Comparison of ENCODE assay signal across 18 cellular contexts in genomic region chr14:42535397-42535796, GRCh38.
"Had no signal": no experiment of that assay in that cellular context is flagged by ENCODE, and none has a peak within 500 bp of the region (broad histone marks: within the 10 kb centered on the region; RNA-seq: fewer than 3 reads in every experiment).

No MANE protein-coding gene starts in this region.

- H3K27ac ChIP-seq: breast epithelium, coronary artery, lower lobe of right lung, thyroid gland had no signal

- H3K4me3 ChIP-seq: breast epithelium, coronary artery, lower lobe of right lung, thyroid gland had no signal

- H3K4me1 ChIP-seq: breast epithelium, lower lobe of right lung, thyroid gland had no signal

- H3K27me3 ChIP-seq: breast epithelium, thyroid gland had no signal

- H3K36me3 ChIP-seq: breast epithelium, lower lobe of right lung, thyroid gland had no signal

- H3K9me3 ChIP-seq: breast epithelium, lower lobe of right lung, thyroid gland had no signal

- DNase-seq: activated CD4-positive, CD25-positive, alpha-beta regulatory T cell treated with anti-CD3 and anti-CD28 coated beads, Interleukin-2, amount 50 U/mL, for 72 hours; activated CD8-positive, alpha-beta memory T cell treated with anti-CD3 and anti-CD28 coated beads for 24 hours; activated CD8-positive, alpha-beta memory T cell treated with anti-CD3 and anti-CD28 coated beads, Interleukin-2, amount 50 U/mL, for 48 hours; activated effector memory CD4-positive, alpha-beta T cell treated with Interleukin-2 at 50 U/mL for 16 hours; activated T-cell treated with anti-CD3 and anti-CD28 coated beads, Interleukin-2, amount 50 U/mL, for 48 hours; erythroblast; hypothalamus; lower lobe of right lung; nucleus accumbens; stimulated activated CD4-positive, alpha-beta T cell treated with anti-CD3 and anti-CD28 coated beads, Interleukin-12 subunit alpha, Interleukin-12 subunit beta, amount 100 ng/mL, for 4 hours; stimulated activated CD4-positive, alpha-beta T cell treated with anti-CD3 and anti-CD28 coated beads, Interleukin-1b, Interleukin-23, amount 100 ng/mL, for 48 hours; stimulated activated CD8-positive, alpha-beta memory T cell treated with anti-CD3 and anti-CD28 coated beads, Interleukin-4, amount 100 ng/mL, for 48 hours; stimulated activated naive CD4-positive, alpha-beta T cell; T-helper 9 cell; thyroid gland had no signal

- ATAC-seq: lower lobe of right lung; natural killer cell treated with Interleukin-12 subunit alpha and Interleukin-12 subunit beta and Interleukin-15 and Interleukin-18, amount 100 ng/mL, for 72 hours had no signal
